14 cellular contexts compared by ENCODE assay signal in the genomic region with DNA sequence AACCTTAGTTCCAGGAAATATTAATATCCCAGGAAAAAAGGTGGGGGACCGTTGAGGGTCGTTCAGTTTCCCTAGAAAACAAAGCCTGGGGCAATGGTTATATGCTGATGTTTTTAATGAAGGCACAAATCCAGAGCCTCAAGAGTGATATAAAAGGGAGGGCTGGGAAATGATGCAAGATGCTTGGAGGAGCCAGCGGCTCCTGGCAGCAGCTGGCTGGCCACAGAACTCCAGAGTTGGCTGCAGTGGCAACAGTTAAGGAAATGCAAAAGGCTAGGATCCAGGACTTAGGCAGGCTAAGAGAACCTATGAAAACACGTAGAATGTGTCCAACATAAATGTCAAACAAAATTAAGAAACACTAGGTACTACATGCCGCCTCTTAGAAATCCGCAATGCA. TPM values are rescaled to one million over a fixed set of nuclear protein-coding genes. Genes with fewer than 3 reads are reported as not detected.
A peak's percentile ranks its signal among the peaks of the same experiment; 100 is the strongest.
DNase-seq lines count a peak whose midpoint lies in the region; ATAC-seq and TF ChIP-seq lines count a peak whose summit lies in the region.
"Had no signal": no experiment of that assay in that cellular context is flagged by ENCODE, and none has a peak within 500 bp of the region (broad histone marks: within the 10 kb centered on the region; RNA-seq: fewer than 3 reads in every experiment).

No MANE protein-coding gene starts in this region.

- H3K4me2 ChIP-seq in fibroblast of lung (ENCODE audit: extremely low read depth, insufficient read depth, low read length): no peak overlapping the region

- no peak for ATAC-seq in HG03571 (IDR thresholded peaks at IDR 0.05; ENCODE audit: unreplicated experiment)
- no peak for ATAC-seq in HG02588 (IDR thresholded peaks at IDR 0.05; ENCODE audit: unreplicated experiment)
- ATAC-seq: activated CD4-positive, CD25-positive, alpha-beta regulatory T cell treated with anti-CD3 and anti-CD28 coated beads, Interleukin-2, amount 50 U/mL, for 24 hours had no signal

- no peaks in the 10 kb centered on the region for H3K36me3 ChIP-seq in SJCRH30
- no peaks in the 10 kb centered on the region for H3K36me3 ChIP-seq in fibroblast of lung (ENCODE audit: control insufficient read depth, insufficient read depth, low read length)

- H3K27ac ChIP-seq in SJCRH30: peak overlapping the region; percentile 14; the same call in 1 of the 2 replicates
- no peak overlapping the region for H3K27ac ChIP-seq in fibroblast of lung (ENCODE audit: insufficient read depth, low read length)

- no peak overlapping the region for H2AFZ ChIP-seq in fibroblast of lung (ENCODE audit: low read length)

- H3K79me2 ChIP-seq in fibroblast of lung (ENCODE audit: control insufficient read depth, insufficient read depth, low read length): no peaks in the 10 kb centered on the region

- H3K9me3 Mint-ChIP-seq in type B pancreatic cell: no peaks in the 10 kb centered on the region
- H3K9me3 Mint-ChIP-seq: activated T-cell treated with anti-CD3 and anti-CD28 coated beads, Interleukin-2, amount 50 U/mL, for 24 hours; mesothelial cell of epicardium had no signal

- peaks cover 10% of the 10 kb centered on the region for H3K4me1 Mint-ChIP-seq in type B pancreatic cell (ENCODE audit: unreplicated experiment)
- H3K4me1 Mint-ChIP-seq: mesothelial cell of epicardium had no signal

- no peaks in the 10 kb centered on the region for H4K20me1 ChIP-seq in fibroblast of lung (ENCODE audit: control insufficient read depth, extremely low read depth, insufficient read depth, low read length)

- H3K4me1 ChIP-seq in SJCRH30: peaks cover 15% of the 10 kb centered on the region
- no peaks in the 10 kb centered on the region for H3K4me1 ChIP-seq in fibroblast of lung (ENCODE audit: control insufficient read depth, extremely low read depth, insufficient read depth, low read length)

- DNase-seq in SJCRH30 (no peak), fibroblast of lung (ENCODE audit: low read depth in 2 of 2) (peak; percentile 66 to 85), myocyte (ENCODE audit: low read depth) (peak; percentile 70), type B pancreatic cell (ENCODE audit: extremely low spot score, unreplicated experiment) (no peak), NCI-H146 treated with DMSO at 0.1 percent for 48 hours (lab: John Stamatoyannopoulos, UW; ENCODE audit: unreplicated experiment) (no peak)
- DNase-seq: activated T-cell treated with anti-CD3 and anti-CD28 coated beads, Interleukin-2, amount 50 U/mL, for 24 hours; KBM-7; NCI-H2029; retina; SW 1271 had no signal

- H3K4me3 ChIP-seq in SJCRH30: no peak overlapping the region
- no peak overlapping the region for H3K4me3 ChIP-seq in fibroblast of lung (replicated peaks in 1 of 4; ENCODE audit: control extremely low read depth in 1 of 4, insufficient read depth in 1 of 4, low read depth in 3 of 4, low read length in 4 of 4)

- no peak overlapping the region for H3K9ac ChIP-seq in fibroblast of lung (ENCODE audit: insufficient read depth, low read length)

- TF ChIP-seq CTCF in fibroblast of lung (conservative IDR thresholded peaks at IDR 0.05 in 1 of 2, IDR thresholded peaks at IDR 0.05 in 1 of 2; ENCODE audit: low read depth in 1 of 2, low read length in 2 of 2): no peak
- peak; percentile 9 for TF ChIP-seq CTCF in type B pancreatic cell (conservative IDR thresholded peaks at IDR 0.05)

- H3K9me3 ChIP-seq in SJCRH30 (replicated peaks): no peaks in the 10 kb centered on the region
- H3K9me3 ChIP-seq in fibroblast of lung (ENCODE audit: control insufficient read depth, insufficient read depth, low read depth, low read length): no peaks in the 10 kb centered on the region

- no peak overlapping the region for H3K4me3 Mint-ChIP-seq in type B pancreatic cell
- H3K4me3 Mint-ChIP-seq: activated T-cell treated with anti-CD3 and anti-CD28 coated beads, Interleukin-2, amount 50 U/mL, for 24 hours; mesothelial cell of epicardium had no signal

- no peaks in the 10 kb centered on the region for H3K36me3 Mint-ChIP-seq in type B pancreatic cell
- H3K36me3 Mint-ChIP-seq: mesothelial cell of epicardium had no signal

- H3K27me3 ChIP-seq in SJCRH30 (no peaks in the 10 kb centered on the region), fibroblast of lung (ENCODE audit: control insufficient read depth, insufficient read depth, low read length) (peaks cover 5% of the 10 kb centered on the region)

- H3K27ac Mint-ChIP-seq in type B pancreatic cell: no peak overlapping the region
- H3K27ac Mint-ChIP-seq: activated T-cell treated with anti-CD3 and anti-CD28 coated beads, Interleukin-2, amount 50 U/mL, for 24 hours; mesothelial cell of epicardium had no signal

- H3K27me3 Mint-ChIP-seq in type B pancreatic cell: peaks cover 4% of the 10 kb centered on the region
- H3K27me3 Mint-ChIP-seq: activated T-cell treated with anti-CD3 and anti-CD28 coated beads, Interleukin-2, amount 50 U/mL, for 24 hours had no signal

RNA-seq across cellular contexts. Expression of a gene that starts 31.0 kb away (rescaled TPM):
- total RNA-seq in SJCRH30 (2014; rRNA removed; shearing (Covaris generic)): 14.0 and 15.7 TPM in 2 replicates
- total RNA-seq in fibroblast of lung (18.2 and 24.1 TPM in 2 replicates), myocyte (36.5 and 39.4 TPM in 2 replicates), type B pancreatic cell (ENCODE audit: low replicate concordance) (91.9 and 150 TPM in 2 replicates)
- polyA plus RNA-seq in fibroblast of lung: 51.9 and 64.8 TPM in 2 replicates
- 51.1 and 64.0 TPM in 2 replicates for polyA plus RNA-seq in fibroblast of lung (2012)
- 125 and 129 TPM in 2 replicates for polyA minus RNA-seq in fibroblast of lung (ENCODE audit: low replicate concordance)
- 118 TPM for polyA plus RNA-seq in myocyte (2012)

RNA-seq across cellular contexts. Expression of a gene that starts 41.8 kb away (rescaled TPM):
- total RNA-seq in SJCRH30 (2014; rRNA removed; shearing (Covaris generic)): not detected in 2 replicates
- total RNA-seq in fibroblast of lung: not detected in 2 replicates
- not detected in 2 replicates for polyA plus RNA-seq in fibroblast of lung
- not detected in 2 replicates for polyA plus RNA-seq in fibroblast of lung (2012)
- polyA minus RNA-seq in fibroblast of lung (ENCODE audit: low replicate concordance): not detected in 2 replicates
- not detected in 2 replicates for total RNA-seq in myocyte
- not detected for polyA plus RNA-seq in myocyte (2012)
- not detected in 2 replicates for total RNA-seq in type B pancreatic cell (ENCODE audit: low replicate concordance)
- total RNA-seq: mesothelial cell of epicardium had no signal

Comparison
In these comparisons a context has a peak if more than half of its experiments do, and no peak if none do; other contexts are left out.
1. DNase-seq: peak in fibroblast of lung (2 of 2) and myocyte (single experiment); none in SJCRH30 (0 of 2), type B pancreatic cell (single experiment) and NCI-H146 treated with DMSO at 0.1 percent for 48 hours (single experiment).